Comparison of ENCODE assay signal across 6 cellular contexts in the genomic region with DNA sequence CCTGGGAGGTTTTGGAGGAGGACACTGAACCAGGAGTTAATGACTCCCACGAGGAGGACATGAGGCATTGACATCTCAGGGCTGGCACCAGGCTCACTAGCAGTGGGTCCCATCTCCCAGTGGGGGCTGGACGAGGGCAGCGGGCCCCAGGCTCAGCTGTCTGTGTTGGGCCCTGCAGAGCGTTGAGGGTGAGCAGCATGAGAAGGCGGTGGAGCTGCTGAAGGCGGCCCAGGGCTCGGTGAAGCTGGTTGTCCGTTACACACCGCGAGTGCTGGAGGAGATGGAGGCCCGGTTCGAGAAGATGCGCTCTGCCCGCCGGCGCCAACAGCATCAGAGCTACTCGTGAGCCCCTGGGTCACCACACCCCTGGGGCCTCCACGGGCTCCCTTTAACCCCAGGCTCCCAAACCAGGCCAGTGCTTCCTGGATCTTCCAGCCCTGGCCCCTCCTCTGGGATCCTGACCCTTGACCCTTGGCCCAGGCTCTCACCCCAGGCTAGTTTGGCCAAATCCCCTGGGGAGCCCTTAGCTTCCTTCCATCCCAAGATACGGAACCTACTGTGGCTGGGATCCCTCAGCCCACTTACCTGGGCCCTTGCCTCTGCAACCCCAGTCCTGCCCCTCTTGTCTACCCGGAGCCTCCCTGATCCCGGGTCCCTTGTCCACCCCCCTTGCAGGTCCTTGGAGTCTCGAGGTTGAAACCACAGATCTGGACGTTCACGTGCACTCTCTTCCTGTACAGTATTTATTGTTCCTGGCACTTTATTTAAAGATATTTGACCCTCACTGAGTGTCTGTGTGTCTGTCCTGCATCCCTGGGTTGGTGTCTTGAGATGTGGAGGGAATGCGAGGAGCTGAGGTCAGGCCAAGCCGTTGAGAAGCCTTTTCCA. TPM values are rescaled to one million over a fixed set of nuclear protein-coding genes. Genes with fewer than 3 reads are reported as not detected.
DNase-seq lines count a peak whose midpoint lies in the region; FAIRE-seq and TF ChIP-seq lines count a peak whose summit lies in the region.

No MANE protein-coding gene starts in this region.

- H4K20me1 ChIP-seq in OCI-LY7 (ENCODE audit: insufficient read depth, low read length): no peaks in the 10 kb centered on the region

- H3K9me2 ChIP-seq in OCI-LY7 (ENCODE audit: insufficient read depth, low read length): no peaks in the 10 kb centered on the region

- 60 to 61% methylated on average over 25 to 26 of the region's 26 CpGs for WGBS in esophagus, 2 donors
- WGBS in small intestine, 3 donors: 46 to 61% (median 53%) methylated on average over 20 to 26 of the region's 26 CpGs

- peak overlapping the region; percentile 93 for H3K4me2 ChIP-seq in OCI-LY7 (ENCODE audit: low read length)

- no peak for TF ChIP-seq CTCF in OCI-LY7 (conservative IDR thresholded peaks at IDR 0.05; ENCODE audit: low read length)

- H3K9me3 ChIP-seq in OCI-LY7 (ENCODE audit: low read length) (no peaks in the 10 kb centered on the region), esophagus (ENCODE audit: control insufficient read depth in 2 of 2, insufficient read depth in 1 of 2, low read depth in 1 of 2, low read length in 1 of 2) (no peaks in the 10 kb centered on the region), small intestine (ENCODE audit: control insufficient read depth, low read depth) (no peaks in the 10 kb centered on the region)

- H3K4me3 ChIP-seq in OCI-LY7 (ENCODE audit: low read depth, low read length, poor library complexity, severe bottlenecking) (peak overlapping the region; percentile 79), esophagus (ENCODE audit: low read depth in 1 of 2, low read length in 2 of 2) (peak overlapping the region; percentile 45 to 66), small intestine (ENCODE audit: low read depth in 1 of 2, low read length in 2 of 2) (peak overlapping the region; percentile 48 to 53)

- H3K27me3 ChIP-seq in esophagus (ENCODE audit: control insufficient read depth in 1 of 2, insufficient read depth in 2 of 2, low read length in 2 of 2): no peaks in the 10 kb centered on the region
- no peaks in the 10 kb centered on the region for H3K27me3 ChIP-seq in small intestine (ENCODE audit: control insufficient read depth in 2 of 2, insufficient read depth in 2 of 2, low read length in 2 of 2)

- no peak for FAIRE-seq in small intestine (lab: Jason Lieb, UNC)

- intact Hi-C loops in OCI-LY7 (cut with micrococcal nuclease; ENCODE audit: unreplicated experiment): loop anchor here (5.0 kb wide), 1 partner anchor 89 kb away; no protein-coding TSS in a partner anchor

- peak overlapping the region; percentile 82; the same call in 1 of the 2 replicates for H2AFZ ChIP-seq in OCI-LY7 (ENCODE audit: low read length)

- CTCF ChIA-PET in OCI-LY7 (lab: Charles Lee; ENCODE audit: unreplicated experiment): interaction anchor here (0.5 kb wide), 1 partner anchor 10 kb away, joined by 4 read pairs; no protein-coding TSS in a partner anchor

- peaks cover 28% of the 10 kb centered on the region for H3K4me1 ChIP-seq in OCI-LY7 (ENCODE audit: insufficient read depth, low read length, poor library complexity, severe bottlenecking)
- H3K4me1 ChIP-seq in esophagus (ENCODE audit: control insufficient read depth in 2 of 2, insufficient read depth in 2 of 2, low read length in 1 of 2): peaks cover 2 to 17% of the 10 kb centered on the region in 2 donors
- peaks cover 7 to 9% of the 10 kb centered on the region in 2 donors for H3K4me1 ChIP-seq in small intestine (ENCODE audit: control insufficient read depth in 2 of 2, insufficient read depth in 1 of 2, low read depth in 1 of 2, low read length in 1 of 2)

- BruUV-seq in OCI-LY7 (replicated peaks; lab: Mats Ljungman, UMichigan): no TSS peak

- H3K79me2 ChIP-seq in OCI-LY7 (ENCODE audit: insufficient read depth, low read depth, low read length): no peaks in the 10 kb centered on the region

- POLR2A ChIA-PET in OCI-LY7 (lab: Charles Lee): no interaction called here

- H3K36me3 ChIP-seq in OCI-LY7 (ENCODE audit: insufficient read depth, low read length) (no peaks in the 10 kb centered on the region), esophagus (ENCODE audit: control insufficient read depth in 2 of 2, insufficient read depth in 2 of 2, low read length in 1 of 2) (peaks cover 0 to 2% of the 10 kb centered on the region in 2 donors), small intestine (ENCODE audit: control insufficient read depth in 2 of 2, insufficient read depth in 2 of 2, low read length in 2 of 2) (no peaks in the 10 kb centered on the region)

- DNase-seq in OCI-LY7 (ENCODE audit: low spot score): peak; percentile 15
- peak; percentile 35 for DNase-seq in small intestine
- no peak for DNase-seq in HuH-7 (ENCODE audit: low spot score)
- no peak for DNase-seq in hippocampal formation (lab: John Stamatoyannopoulos, UW)
- no peak for DNase-seq in activated CD4-positive, alpha-beta T cell treated with anti-CD3 and anti-CD28 coated beads, Interleukin-2, amount 50 U/mL, for 1 hour

- peak overlapping the region; percentile 63 for H3K27ac ChIP-seq in OCI-LY7 (ENCODE audit: low read depth, low read length, poor library complexity, severe bottlenecking)
- H3K27ac ChIP-seq in esophagus (ENCODE audit: low read depth in 2 of 2, low read length in 1 of 2): peak overlapping the region; percentile 97 to 98
- peak overlapping the region; percentile 99 to 100 for H3K27ac ChIP-seq in small intestine (ENCODE audit: low read depth in 1 of 2, low read length in 1 of 2)

RNA-seq across cellular contexts. Expression of a gene that starts 1.0 kb away (rescaled TPM):
- 5.9 and 8.3 TPM in 2 replicates for total RNA-seq in OCI-LY7 (2014; rRNA removed; shearing (Covaris generic))
- total RNA-seq in OCI-LY7 (2022): 2.5 and 4.4 TPM in 2 replicates
- polyA plus RNA-seq in esophagus: 1 to 10 TPM; 2.3 to 5.4 TPM
- polyA plus RNA-seq in small intestine: 1 to 10 TPM; 3.8 to 7.6 (median 5.0) TPM

RNA-seq across cellular contexts. Expression of a gene that starts 1.4 kb away (rescaled TPM):
- total RNA-seq in OCI-LY7 (2014; rRNA removed; shearing (Covaris generic)): 17.1 and 21.2 TPM in 2 replicates
- total RNA-seq in OCI-LY7 (2022): 16.2 and 17.8 TPM in 2 replicates
- polyA plus RNA-seq in esophagus (10 to 100 TPM; 15.2 to 28.6 TPM), small intestine (10 to 100 TPM; 28.2 to 48.6 (median 32.0) TPM)

RNA-seq across cellular contexts. Expression of a gene that starts 3.8 kb away (rescaled TPM):
- total RNA-seq in OCI-LY7 (2014; rRNA removed; shearing (Covaris generic)): 5.5 and 14.7 TPM in 2 replicates
- 3.6 and 4.8 TPM in 2 replicates for total RNA-seq in OCI-LY7 (2022)
- 10 to 100 TPM; 13.7 to 18.5 TPM for polyA plus RNA-seq in esophagus
- 10 to 100 TPM in 2 of 3 donors, 1 to 10 TPM in 1; 8.4 to 21.9 (median 20.5) TPM for polyA plus RNA-seq in small intestine

RNA-seq across cellular contexts. Expression of a gene that starts 32.7 kb away (rescaled TPM):
- 392 and 446 TPM in 2 replicates for total RNA-seq in OCI-LY7 (2014; rRNA removed; shearing (Covaris generic))
- 181 and 198 TPM in 2 replicates for total RNA-seq in OCI-LY7 (2022)
- polyA plus RNA-seq in esophagus (100 to 1,000 TPM; 160 to 252 TPM), small intestine (100 to 1,000 TPM; 159 to 237 (median 220) TPM)

RNA-seq across cellular contexts. Expression of a gene that starts 37.3 kb away (rescaled TPM):
- total RNA-seq in OCI-LY7 (2014; rRNA removed; shearing (Covaris generic)): not detected in 2 replicates
- total RNA-seq in OCI-LY7 (2022): not detected in 2 replicates
- polyA plus RNA-seq in esophagus (under 1 TPM; 0.39 to 0.65 TPM), small intestine (1 to 10 TPM in 2 of 3 donors, under 1 TPM in 1; 0.67 to 2.6 (median 2.4) TPM)

Comparison
In these comparisons a context has a peak if more than half of its experiments do, and no peak if none do; other contexts are left out.
1. DNase-seq: peak in OCI-LY7 (single experiment) and small intestine (single experiment); none in HuH-7 (single experiment), hippocampal formation (0 of 2) and activated CD4-positive, alpha-beta T cell treated with anti-CD3 and anti-CD28 coated beads, Interleukin-2, amount 50 U/mL, for 1 hour (single experiment).
2. Peak in every context shown above with its lines, with median percentiles within 50 percentile points of each other: H3K27ac ChIP-seq and H3K4me3 ChIP-seq.